In genomic region chr12:122421815-122422737, GRCh38 we compare ENCODE assay signal across 8 cellular contexts. TPM values are rescaled to one million over a fixed set of nuclear protein-coding genes. Genes with fewer than 3 reads are reported as not detected.
DNase-seq lines count a peak whose midpoint lies in the region; ATAC-seq and TF ChIP-seq lines count a peak whose summit lies in the region.

CLIP1 (minus strand) TSS chr12:122422669; CDS start chr12:122380452, 42,217 bp downstream.

- in situ Hi-C loops in GM13977 (cut with MboI; ENCODE audit: low pct_unique_long_range_greater_than_20kb, low sequenced_read_pairs, unreplicated experiment), result no loop called here

- ATAC-seq in HG02970 (IDR thresholded peaks at IDR 0.05; ENCODE audit: low FRiP score, unreplicated experiment), result peak; percentile 51

- no peaks in the 10 kb centered on the region for H3K9me3 ChIP-seq in endocrine pancreas (ENCODE audit: control insufficient read depth, low read length)

- H3K4me3 ChIP-seq in endocrine pancreas (ENCODE audit: control insufficient read depth, insufficient read depth, low read length), result peak within 1 kb of the TSS; percentile 68

- peak; percentile 71 for TF ChIP-seq CTCF in GM13977 (IDR thresholded peaks at IDR 0.05; ENCODE audit: extremely low read depth, insufficient read depth, missing control alignments)

- no peaks in the 10 kb centered on the region for H3K4me1 ChIP-seq in endocrine pancreas (ENCODE audit: control insufficient read depth, insufficient read depth, low read length)

- no peaks in the 10 kb centered on the region for H3K36me3 ChIP-seq in endocrine pancreas (ENCODE audit: control insufficient read depth, insufficient read depth, low read length)

- H3K9ac ChIP-seq in endocrine pancreas (ENCODE audit: control insufficient read depth, insufficient read depth, low read length), result peak within 1 kb of the TSS; percentile 93

- no peaks in the 10 kb centered on the region for H3K27me3 ChIP-seq in endocrine pancreas (ENCODE audit: control insufficient read depth, insufficient read depth, low read length)

- DNase-seq in A172 (ENCODE audit: low spot score), result peak; percentile 42
- DNase-seq in GM13977 (ENCODE audit: low spot score), result peak; percentile 77
- peak; percentile 61 for DNase-seq in NCI-H510A (lab: John Stamatoyannopoulos, UW)
- DNase-seq in activated CD8-positive, alpha-beta memory T cell treated with anti-CD3 and anti-CD28 coated beads for 4 hours (ENCODE audit: low read depth in 2 of 2), result peak; percentile 13 to 36
- DNase-seq in mesenteric fat pad (ENCODE audit: low spot score), result peak; percentile 90
- peak; percentile 67 for DNase-seq in stimulated activated CD8-positive, alpha-beta memory T cell treated with anti-CD3 and anti-CD28 coated beads, Interleukin-4, amount 100 ng/mL, for 48 hours

RNA-seq across cellular contexts. Expression of gene CLIP1, which starts in this region (rescaled TPM):
- total RNA-seq in A172 (2014; rRNA removed; shearing (Covaris generic)), result 52.0 and 58.5 TPM in 2 replicates
- 99.9 TPM for total RNA-seq in mesenteric fat pad

Comparison
In these comparisons a context has a peak if more than half of its experiments do, and no peak if none do; other contexts are left out.
1. Peak in every context shown above with its lines: DNase-seq, ATAC-seq and H3K4me3 ChIP-seq.
2. DNase-seq: peak in every context shown above with its lines; median percentile 90 in mesenteric fat pad; 77 in GM13977; 67 in stimulated activated CD8-positive, alpha-beta memory T cell treated with anti-CD3 and anti-CD28 coated beads, Interleukin-4, amount 100 ng/mL, for 48 hours; 61 in NCI-H510A; 42 in A172; 24 in activated CD8-positive, alpha-beta memory T cell treated with anti-CD3 and anti-CD28 coated beads for 4 hours.